In genomic region chr15:93987068-93987467, GRCh38 we compare ENCODE assay signal across 11 cellular contexts.
DNase-seq lines count a peak whose midpoint lies in the region; ATAC-seq and TF ChIP-seq lines count a peak whose summit lies in the region.
"Had no signal": no experiment of that assay in that cellular context is flagged by ENCODE, and none has a peak within 500 bp of the region (broad histone marks: within the 10 kb centered on the region; RNA-seq: fewer than 3 reads in every experiment).

No MANE protein-coding gene starts in this region.

- no peak overlapping the region for H3K4me3 Mint-ChIP-seq in activated T-cell treated with anti-CD3 and anti-CD28 coated beads, Interleukin-2, amount 50 U/mL, for 24 hours

- no peak for DNase-seq in activated T-cell treated with anti-CD3 and anti-CD28 coated beads, Interleukin-2, amount 50 U/mL, for 24 hours
- peak; percentile 18 to 21 for DNase-seq in stimulated activated CD4-positive, alpha-beta T cell treated with anti-CD3 and anti-CD28 coated beads, Interleukin-2, amount 100 ng/mL, for 24 hours
- DNase-seq in RPMI8226 = no peak
- no peak for DNase-seq in GOT3 (lab: John Stamatoyannopoulos, UW)
- DNase-seq: DMS 273 treated with DMSO at 0.1 percent for 48 hours, foreskin fibroblast, NCI-H526 treated with DMSO at 0.1 percent for 48 hours had no signal

- peaks cover 20% of the 10 kb centered on the region for H3K4me1 Mint-ChIP-seq in activated T-cell treated with anti-CD3 and anti-CD28 coated beads, Interleukin-2, amount 50 U/mL, for 24 hours (ENCODE audit: low read depth)

- TF ChIP-seq POLR2A in GM18505 (IDR thresholded peaks at IDR 0.05; ENCODE audit: borderline replicate concordance, extremely low read depth, insufficient read depth, insufficient read length) = no peak

- no peaks in the 10 kb centered on the region for H3K27me3 Mint-ChIP-seq in activated T-cell treated with anti-CD3 and anti-CD28 coated beads, Interleukin-2, amount 50 U/mL, for 24 hours

- ATAC-seq in GM18511 (IDR thresholded peaks at IDR 0.05; ENCODE audit: unreplicated experiment) (peak; percentile 60), GM21825 (IDR thresholded peaks at IDR 0.05; ENCODE audit: unreplicated experiment) (peak; percentile 68), HG02970 (IDR thresholded peaks at IDR 0.05; ENCODE audit: low FRiP score, unreplicated experiment) (no peak), GM18505 (IDR thresholded peaks at IDR 0.05; ENCODE audit: unreplicated experiment) (no peak)

- no peaks in the 10 kb centered on the region for H3K9me3 Mint-ChIP-seq in activated T-cell treated with anti-CD3 and anti-CD28 coated beads, Interleukin-2, amount 50 U/mL, for 24 hours

- H3K27ac Mint-ChIP-seq in activated T-cell treated with anti-CD3 and anti-CD28 coated beads, Interleukin-2, amount 50 U/mL, for 24 hours = peak overlapping the region; percentile 16

- H3K36me3 Mint-ChIP-seq in activated T-cell treated with anti-CD3 and anti-CD28 coated beads, Interleukin-2, amount 50 U/mL, for 24 hours (ENCODE audit: low read depth) = no peaks in the 10 kb centered on the region

Comparison
In these comparisons a context has a peak if more than half of its experiments do, and no peak if none do; other contexts are left out.
1. ATAC-seq: peak in GM18511 (single experiment) and GM21825 (single experiment); none in HG02970 (single experiment) and GM18505 (single experiment).
2. DNase-seq: peak in stimulated activated CD4-positive, alpha-beta T cell treated with anti-CD3 and anti-CD28 coated beads, Interleukin-2, amount 100 ng/mL, for 24 hours (2 of 2); none in activated T-cell treated with anti-CD3 and anti-CD28 coated beads, Interleukin-2, amount 50 U/mL, for 24 hours (single experiment), RPMI8226 (single experiment) and GOT3 (single experiment).